In the genomic region with DNA sequence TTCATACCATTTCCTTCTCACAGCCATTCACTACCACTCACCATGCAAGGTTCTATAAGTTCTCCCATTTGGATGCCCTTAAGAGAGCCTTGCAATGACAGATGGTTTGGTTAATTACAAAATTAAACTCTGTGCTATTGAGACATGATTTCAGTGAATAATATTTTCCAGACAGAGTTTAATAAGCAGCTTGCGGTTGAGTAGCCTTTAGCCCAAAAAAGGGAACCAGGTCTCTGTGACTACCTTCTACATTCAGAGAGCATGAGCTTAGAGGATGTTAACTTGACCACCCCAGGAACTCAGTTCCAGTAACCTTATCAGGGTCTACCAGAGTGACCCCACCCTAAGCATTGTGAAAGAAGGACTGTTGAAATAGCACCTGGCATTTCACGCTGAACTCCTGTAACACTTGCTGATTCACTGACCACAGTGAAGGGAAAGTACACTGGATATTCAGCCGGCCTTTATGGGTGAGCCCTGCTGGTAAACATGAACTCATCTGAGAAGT, we compare ENCODE assay signal across 8 cellular contexts.
DNase-seq lines count a peak whose midpoint lies in the region; ATAC-seq and TF ChIP-seq lines count a peak whose summit lies in the region.

No MANE protein-coding gene starts in this region.

- 32 to 47% (median 43%) methylated on average over 3 of the region's 3 CpGs for WGBS in stomach, 5 donors

- no peaks in the 10 kb centered on the region for H3K36me3 ChIP-seq in stomach

- H3K4me1 ChIP-seq in stomach = peaks cover 0 to 12% (median under 1%) of the 10 kb centered on the region in 4 donors

- no peaks in the 10 kb centered on the region for H3K9me3 ChIP-seq in stomach

- ATAC-seq in GM21723 (IDR thresholded peaks at IDR 0.05; ENCODE audit: unreplicated experiment) = peak; percentile 61
- ATAC-seq in SK-N-SH treated with all-trans-retinoic acid at 6 μM for 48 hours = no peak

- DNase-seq in GM04504 (ENCODE audit: low read depth) (peak; percentile 48), KG1 (lab: John Stamatoyannopoulos, UW) (peak; percentile 19), cardiac fibroblast (ENCODE audit: low read depth in 2 of 2) (peak; percentile 85 to 98), stomach (peak; percentile 37), cerebellum (ENCODE audit: low spot score) (no peak), T1000 (lab: John Stamatoyannopoulos, UW) (no peak)

- TF ChIP-seq EP300 in stomach (IDR thresholded peaks at IDR 0.05) = no peak

- no peak for TF ChIP-seq CTCF in cardiac fibroblast (IDR thresholded peaks at IDR 0.05; ENCODE audit: low read depth, low read length)
- no peak for TF ChIP-seq CTCF in stomach (IDR thresholded peaks at IDR 0.05)

- intact Hi-C loops in stomach (cut with DNase I; ENCODE audit: low total_unique reads) = no loop called here

- H3K27me3 ChIP-seq in stomach = no peaks in the 10 kb centered on the region

- no peak for TF ChIP-seq POLR2A in stomach (IDR thresholded peaks at IDR 0.05)

- H3K4me3 ChIP-seq in cardiac fibroblast (replicated peaks in 1 of 2; ENCODE audit: low read depth in 2 of 2, low read length in 2 of 2) = no peak overlapping the region
- no peak overlapping the region for H3K4me3 ChIP-seq in stomach

- H3K27ac ChIP-seq in stomach = peak overlapping the region in 3 of 5 donors; percentile 59 to 68 (median 63)

TF ChIP-seq in SK-N-SH treated with all-trans-retinoic acid at 6 μM for 48 hours, 23 proteins besides CTCF, POLR2A, EP300 and RAD21:
- TF ChIP-seq, protein P1, sequence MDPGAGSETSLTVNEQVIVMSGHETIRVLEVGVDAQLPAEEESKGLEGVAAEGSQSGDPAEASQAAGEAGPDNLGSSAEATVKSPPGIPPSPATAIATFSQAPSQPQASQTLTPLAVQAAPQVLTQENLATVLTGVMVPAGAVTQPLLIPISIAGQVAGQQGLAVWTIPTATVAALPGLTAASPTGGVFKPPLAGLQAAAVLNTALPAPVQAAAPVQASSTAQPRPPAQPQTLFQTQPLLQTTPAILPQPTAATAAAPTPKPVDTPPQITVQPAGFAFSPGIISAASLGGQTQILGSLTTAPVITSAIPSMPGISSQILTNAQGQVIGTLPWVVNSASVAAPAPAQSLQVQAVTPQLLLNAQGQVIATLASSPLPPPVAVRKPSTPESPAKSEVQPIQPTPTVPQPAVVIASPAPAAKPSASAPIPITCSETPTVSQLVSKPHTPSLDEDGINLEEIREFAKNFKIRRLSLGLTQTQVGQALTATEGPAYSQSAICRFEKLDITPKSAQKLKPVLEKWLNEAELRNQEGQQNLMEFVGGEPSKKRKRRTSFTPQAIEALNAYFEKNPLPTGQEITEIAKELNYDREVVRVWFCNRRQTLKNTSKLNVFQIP (CRISPR knock-in tag; IDR thresholded peaks at IDR 0.05; ENCODE audit: borderline replicate concordance, low read depth) = no peak
- TF ChIP-seq PPARA (CRISPR knock-in tag; IDR thresholded peaks at IDR 0.05; ENCODE audit: borderline replicate concordance) (no peak), ISL1 (CRISPR knock-in tag; IDR thresholded peaks at IDR 0.05) (no peak), CREB5 (CRISPR knock-in tag; IDR thresholded peaks at IDR 0.05; ENCODE audit: low read depth) (no peak)

Comparison
In these comparisons a context has a peak if more than half of its experiments do, and no peak if none do; other contexts are left out.
1. DNase-seq: peak in GM04504 (single experiment), KG1 (single experiment), cardiac fibroblast (2 of 2) and stomach (single experiment); none in cerebellum (single experiment) and T1000 (single experiment).